In the genomic region with DNA sequence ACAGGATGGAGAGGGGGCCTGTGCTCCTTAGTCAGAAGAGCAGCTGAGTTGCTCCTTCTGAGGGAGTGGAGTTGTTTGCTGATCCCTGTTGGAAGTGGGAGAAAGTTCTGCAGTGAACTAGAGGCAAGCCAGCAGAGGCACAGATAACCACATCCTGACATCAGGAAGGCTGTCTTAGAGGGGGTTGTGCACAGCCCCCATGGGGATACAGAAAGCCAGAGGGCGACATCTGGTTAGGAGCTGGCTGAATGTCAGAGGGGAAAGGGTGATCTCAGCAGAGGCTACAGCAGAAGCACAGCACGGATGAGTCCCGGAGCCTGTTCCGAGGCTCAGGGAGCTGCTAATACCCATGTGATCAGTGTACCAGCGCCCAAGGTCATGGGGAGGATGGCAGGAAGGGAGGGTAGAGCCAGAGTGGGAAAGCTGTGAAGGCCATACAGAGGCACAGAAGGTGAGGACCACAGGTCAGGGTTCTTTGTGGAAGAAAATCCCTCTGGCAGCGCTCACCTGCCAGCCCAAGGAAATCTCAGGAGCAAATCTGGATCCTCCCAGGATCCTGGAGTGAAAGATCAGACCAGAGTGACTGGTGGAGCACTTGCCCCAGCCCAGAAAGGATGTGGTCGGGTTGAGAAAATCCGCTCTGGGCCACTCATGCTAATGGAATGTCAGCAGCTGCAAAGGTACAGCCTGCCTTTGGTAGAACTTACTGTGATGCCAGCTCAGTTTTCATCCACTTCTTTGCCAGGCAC, we compare ENCODE assay signal across 1 cellular context.
TF ChIP-seq lines count a peak whose summit lies in the region.

No MANE protein-coding gene starts in this region.

TF ChIP-seq in WTC11, 78 proteins besides CTCF, POLR2A, EP300 and RAD21 (continued from another document):
- TF ChIP-seq, protein P1, sequence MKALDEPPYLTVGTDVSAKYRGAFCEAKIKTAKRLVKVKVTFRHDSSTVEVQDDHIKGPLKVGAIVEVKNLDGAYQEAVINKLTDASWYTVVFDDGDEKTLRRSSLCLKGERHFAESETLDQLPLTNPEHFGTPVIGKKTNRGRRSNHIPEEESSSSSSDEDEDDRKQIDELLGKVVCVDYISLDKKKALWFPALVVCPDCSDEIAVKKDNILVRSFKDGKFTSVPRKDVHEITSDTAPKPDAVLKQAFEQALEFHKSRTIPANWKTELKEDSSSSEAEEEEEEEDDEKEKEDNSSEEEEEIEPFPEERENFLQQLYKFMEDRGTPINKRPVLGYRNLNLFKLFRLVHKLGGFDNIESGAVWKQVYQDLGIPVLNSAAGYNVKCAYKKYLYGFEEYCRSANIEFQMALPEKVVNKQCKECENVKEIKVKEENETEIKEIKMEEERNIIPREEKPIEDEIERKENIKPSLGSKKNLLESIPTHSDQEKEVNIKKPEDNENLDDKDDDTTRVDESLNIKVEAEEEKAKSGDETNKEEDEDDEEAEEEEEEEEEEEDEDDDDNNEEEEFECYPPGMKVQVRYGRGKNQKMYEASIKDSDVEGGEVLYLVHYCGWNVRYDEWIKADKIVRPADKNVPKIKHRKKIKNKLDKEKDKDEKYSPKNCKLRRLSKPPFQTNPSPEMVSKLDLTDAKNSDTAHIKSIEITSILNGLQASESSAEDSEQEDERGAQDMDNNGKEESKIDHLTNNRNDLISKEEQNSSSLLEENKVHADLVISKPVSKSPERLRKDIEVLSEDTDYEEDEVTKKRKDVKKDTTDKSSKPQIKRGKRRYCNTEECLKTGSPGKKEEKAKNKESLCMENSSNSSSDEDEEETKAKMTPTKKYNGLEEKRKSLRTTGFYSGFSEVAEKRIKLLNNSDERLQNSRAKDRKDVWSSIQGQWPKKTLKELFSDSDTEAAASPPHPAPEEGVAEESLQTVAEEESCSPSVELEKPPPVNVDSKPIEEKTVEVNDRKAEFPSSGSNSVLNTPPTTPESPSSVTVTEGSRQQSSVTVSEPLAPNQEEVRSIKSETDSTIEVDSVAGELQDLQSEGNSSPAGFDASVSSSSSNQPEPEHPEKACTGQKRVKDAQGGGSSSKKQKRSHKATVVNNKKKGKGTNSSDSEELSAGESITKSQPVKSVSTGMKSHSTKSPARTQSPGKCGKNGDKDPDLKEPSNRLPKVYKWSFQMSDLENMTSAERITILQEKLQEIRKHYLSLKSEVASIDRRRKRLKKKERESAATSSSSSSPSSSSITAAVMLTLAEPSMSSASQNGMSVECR (CRISPR knock-in tag; IDR thresholded peaks at IDR 0.05; ENCODE audit: borderline replicate concordance) = no peak
- TF ChIP-seq MYBL2 (CRISPR knock-in tag; IDR thresholded peaks at IDR 0.05) (no peak), CBFB (CRISPR knock-in tag; IDR thresholded peaks at IDR 0.05; ENCODE audit: low read depth) (no peak), STAT6 (CRISPR knock-in tag; conservative IDR thresholded peaks at IDR 0.05; ENCODE audit: low read depth) (no peak), ZNF263 (CRISPR knock-in tag; IDR thresholded peaks at IDR 0.05; ENCODE audit: low read depth) (no peak), FOXP4 (CRISPR knock-in tag; IDR thresholded peaks at IDR 0.05) (no peak), ZNF416 (CRISPR knock-in tag; IDR thresholded peaks at IDR 0.05) (no peak)
- TF ChIP-seq, protein P2, sequence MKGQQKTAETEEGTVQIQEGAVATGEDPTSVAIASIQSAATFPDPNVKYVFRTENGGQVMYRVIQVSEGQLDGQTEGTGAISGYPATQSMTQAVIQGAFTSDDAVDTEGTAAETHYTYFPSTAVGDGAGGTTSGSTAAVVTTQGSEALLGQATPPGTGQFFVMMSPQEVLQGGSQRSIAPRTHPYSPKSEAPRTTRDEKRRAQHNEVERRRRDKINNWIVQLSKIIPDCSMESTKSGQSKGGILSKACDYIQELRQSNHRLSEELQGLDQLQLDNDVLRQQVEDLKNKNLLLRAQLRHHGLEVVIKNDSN (CRISPR knock-in tag; IDR thresholded peaks at IDR 0.05) = no peak
